7 cellular contexts compared by ENCODE assay signal in the genomic region with DNA sequence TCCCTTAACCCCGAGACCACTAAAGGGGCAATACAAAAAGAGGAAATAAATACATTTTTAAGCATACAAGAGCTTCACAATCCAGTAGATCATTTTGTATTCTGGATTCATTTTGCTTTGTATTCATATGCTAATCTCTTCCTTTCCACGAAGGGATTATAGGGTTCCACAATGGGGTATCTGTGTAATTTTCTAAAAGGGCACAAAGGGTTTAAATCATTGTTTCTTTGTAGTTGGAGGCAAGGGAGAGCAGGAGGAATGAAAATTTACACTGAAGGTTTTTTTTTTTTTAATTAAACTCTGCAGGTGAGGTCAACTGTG. TPM values are rescaled to one million over a fixed set of nuclear protein-coding genes. Genes with fewer than 3 reads are reported as not detected.
DNase-seq lines count a peak whose midpoint lies in the region; ATAC-seq and TF ChIP-seq lines count a peak whose summit lies in the region.

No MANE protein-coding gene starts in this region.

- H3K4me1 ChIP-seq in HUES6 (ENCODE audit: control insufficient read depth, insufficient read depth, low read length) (0 out of 2 replicates have a peak, but pooled peaks cover 7% of the 10 kb centered on the region), iPS-15b (ENCODE audit: control insufficient read depth, insufficient read depth, low read length) (no peaks in the 10 kb centered on the region), stomach (peaks cover 14 to 35% (median 25%) of the 10 kb centered on the region in 4 donors)

- peaks cover 23% of the 10 kb centered on the region for H3K4me1 Mint-ChIP-seq in activated CD8-positive, alpha-beta T cell treated with anti-CD3 and anti-CD28 coated beads for 36 hours (ENCODE audit: low read depth)

- peak overlapping the region; percentile 97 for H3K4me3 ChIP-seq in HUES6 (ENCODE audit: low read depth, low read length)
- H3K4me3 ChIP-seq in iPS-15b (ENCODE audit: low read depth, low read length): peak overlapping the region; percentile 69
- peak overlapping the region; percentile 85 to 99 (median 93) for H3K4me3 ChIP-seq in stomach

- H3K27me3 ChIP-seq in HUES6 (ENCODE audit: control insufficient read depth, insufficient read depth, low read length): no peaks in the 10 kb centered on the region
- H3K27me3 ChIP-seq in iPS-15b (ENCODE audit: control insufficient read depth, insufficient read depth, low read length): no peaks in the 10 kb centered on the region
- H3K27me3 ChIP-seq in stomach: no peaks in the 10 kb centered on the region

- no peak for TF ChIP-seq POLR2A in stomach (IDR thresholded peaks at IDR 0.05)

- H3K4me3 Mint-ChIP-seq in activated CD8-positive, alpha-beta T cell treated with anti-CD3 and anti-CD28 coated beads for 36 hours: peak overlapping the region; percentile 100

- DNase-seq in activated CD8-positive, alpha-beta T cell treated with anti-CD3 and anti-CD28 coated beads for 36 hours: no peak
- no peak for DNase-seq in stomach
- no peak for DNase-seq in AML-193 (lab: John Stamatoyannopoulos, UW)
- DNase-seq in HuH-7.5 (ENCODE audit: low spot score): no peak

- H3K27ac ChIP-seq in HUES6 (ENCODE audit: low read depth, low read length) (peak overlapping the region; percentile 76), stomach (peak overlapping the region; percentile 72 to 100 (median 99))

- ATAC-seq in activated CD8-positive, alpha-beta T cell treated with anti-CD3 and anti-CD28 coated beads for 36 hours: no peak
- ATAC-seq in HG02642 (IDR thresholded peaks at IDR 0.05; ENCODE audit: poor library complexity, unreplicated experiment): no peak

- 0 to 2% (median 1%) methylated on average over 2 of the region's 2 CpGs for WGBS in stomach, 5 donors

- H3K9me3 ChIP-seq in HUES6 (ENCODE audit: control insufficient read depth, insufficient read depth, low read depth, low read length) (no peaks in the 10 kb centered on the region), iPS-15b (ENCODE audit: control insufficient read depth, insufficient read depth, low read length) (no peaks in the 10 kb centered on the region), stomach (no peaks in the 10 kb centered on the region)

- POLR2A ChIA-PET in activated CD8-positive, alpha-beta T cell treated with anti-CD3 and anti-CD28 coated beads for 36 hours (lab: Charles Lee): interaction anchor here (0.7 to 1.3 kb wide), 13 partner anchors 10 to 273 kb away, joined by 3 to 6 read pairs (median 3); a partner anchor contains a TSS

- H3K36me3 ChIP-seq in HUES6 (ENCODE audit: control insufficient read depth, insufficient read depth, low read length): peaks cover 12% of the 10 kb centered on the region
- no peaks in the 10 kb centered on the region for H3K36me3 ChIP-seq in iPS-15b (ENCODE audit: control insufficient read depth, insufficient read depth, low read length)
- H3K36me3 ChIP-seq in stomach: peaks cover 0 to 8% (median 0%) of the 10 kb centered on the region in 4 donors

- no peak for TF ChIP-seq EP300 in stomach (IDR thresholded peaks at IDR 0.05)

- H3K9ac ChIP-seq in HUES6 (ENCODE audit: low read length) (peak overlapping the region; percentile 83), iPS-15b (ENCODE audit: low read depth, low read length) (peak overlapping the region; percentile 77)

- no peaks in the 10 kb centered on the region for H3K27me3 Mint-ChIP-seq in activated CD8-positive, alpha-beta T cell treated with anti-CD3 and anti-CD28 coated beads for 36 hours

- H3K9me3 Mint-ChIP-seq in activated CD8-positive, alpha-beta T cell treated with anti-CD3 and anti-CD28 coated beads for 36 hours: no peaks in the 10 kb centered on the region

- CTCF ChIA-PET in activated CD8-positive, alpha-beta T cell treated with anti-CD3 and anti-CD28 coated beads for 36 hours (lab: Charles Lee): interaction anchor here (0.6 to 1.0 kb wide), 4 partner anchors 75 to 452 kb away, joined by 3 to 4 read pairs (median 4); a partner anchor contains a TSS

- intact Hi-C loops in activated CD8-positive, alpha-beta T cell treated with anti-CD3 and anti-CD28 coated beads for 36 hours (cut with micrococcal nuclease): loop anchor here (5.0 to 10.0 kb wide), 2 partner anchors 147 to 480 kb away; no protein-coding TSS in a partner anchor
- intact Hi-C loops in stomach (cut with DNase I; ENCODE audit: low total_unique reads): no loop called here

- TF ChIP-seq CTCF in activated CD8-positive, alpha-beta T cell treated with anti-CD3 and anti-CD28 coated beads for 36 hours (IDR thresholded peaks at IDR 0.05): no peak
- no peak for TF ChIP-seq CTCF in stomach (IDR thresholded peaks at IDR 0.05)

- H3K27ac Mint-ChIP-seq in activated CD8-positive, alpha-beta T cell treated with anti-CD3 and anti-CD28 coated beads for 36 hours: peak overlapping the region; percentile 100

- peaks cover 25% of the 10 kb centered on the region for H3K36me3 Mint-ChIP-seq in activated CD8-positive, alpha-beta T cell treated with anti-CD3 and anti-CD28 coated beads for 36 hours (ENCODE audit: low read depth)

RNA-seq across cellular contexts. Expression of a gene that starts 0.6 kb away (rescaled TPM):
- total RNA-seq in activated CD8-positive, alpha-beta T cell treated with anti-CD3 and anti-CD28 coated beads for 36 hours: 10 to 100 TPM; 49.5 to 56.4 TPM
- 100 to 1,000 TPM in 1 of 5 donors, 10 to 100 TPM in 4; 22.0 to 151 (median 39.7) TPM for total RNA-seq in stomach
- 1 to 10 TPM; 5.6 to 6.9 (median 6.1) TPM for polyA plus RNA-seq in stomach

RNA-seq across cellular contexts. Expression of a gene that starts 47.9 kb away (rescaled TPM):
- not detected for total RNA-seq in activated CD8-positive, alpha-beta T cell treated with anti-CD3 and anti-CD28 coated beads for 36 hours
- not detected for total RNA-seq in stomach
- polyA plus RNA-seq in stomach: not detected
